ENCODE assay signal across 8 cellular contexts in the genomic region with DNA sequence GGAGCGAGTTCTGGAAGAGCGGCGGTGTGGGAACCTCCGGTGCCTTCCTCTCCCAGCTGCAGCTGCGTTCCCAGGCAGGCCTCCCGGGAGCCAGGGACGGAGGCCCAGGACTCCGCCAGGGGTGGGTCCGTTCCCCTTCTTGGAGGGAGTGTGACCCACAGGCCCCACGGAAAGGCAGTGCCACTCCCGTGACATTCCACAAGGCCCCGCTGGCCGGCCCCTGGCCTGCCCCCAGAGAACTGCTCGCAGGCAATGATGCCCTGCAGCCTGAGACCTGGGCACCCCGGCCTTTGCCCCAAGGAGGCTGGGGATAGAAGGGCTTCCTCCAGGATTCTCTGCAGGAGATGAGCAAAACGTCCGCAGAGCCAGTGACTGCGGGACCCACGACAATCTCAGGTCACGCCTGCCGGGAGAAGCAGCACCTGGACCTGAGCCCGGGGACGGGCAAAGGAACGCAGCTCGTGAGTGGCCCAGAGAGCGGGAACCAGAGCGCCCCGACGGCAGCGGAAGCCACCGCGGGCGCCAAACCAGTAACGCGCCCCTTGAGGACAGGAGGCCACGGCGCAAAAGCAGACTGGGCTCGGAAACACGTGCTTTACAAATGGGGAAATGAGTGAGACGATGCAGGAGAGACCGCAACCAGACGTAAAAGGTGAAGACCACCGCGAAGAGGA. TPM values are rescaled to one million over a fixed set of nuclear protein-coding genes. Genes with fewer than 3 reads are reported as not detected.
DNase-seq lines count a peak whose midpoint lies in the region; ATAC-seq and TF ChIP-seq lines count a peak whose summit lies in the region.

No MANE protein-coding gene starts in this region.

- H3K4me1 Mint-ChIP-seq in activated CD8-positive, alpha-beta memory T cell treated with anti-CD3 and anti-CD28 coated beads, Interleukin-2, amount 10 ng/mL, durations not matched to agents 7 days and 5 days: peaks cover 6% of the 10 kb centered on the region

- H3K9me3 Mint-ChIP-seq in activated CD8-positive, alpha-beta memory T cell treated with anti-CD3 and anti-CD28 coated beads, Interleukin-2, amount 10 ng/mL, durations not matched to agents 7 days and 5 days (ENCODE audit: low read depth): peaks cover 3% of the 10 kb centered on the region

- no peak for TF ChIP-seq CTCF in GM12865 (IDR thresholded peaks at IDR 0.05; ENCODE audit: insufficient read depth, low read depth, low read length, missing control alignments)

- ATAC-seq in activated CD8-positive, alpha-beta memory T cell treated with anti-CD3 and anti-CD28 coated beads, Interleukin-2, amount 10 ng/mL, durations not matched to agents 7 days and 5 days: peak; percentile 68
- no peak for ATAC-seq in HG02798 (IDR thresholded peaks at IDR 0.05; ENCODE audit: poor library complexity, unreplicated experiment)
- no peak for ATAC-seq in HG03565 (IDR thresholded peaks at IDR 0.05; ENCODE audit: unreplicated experiment)
- no peak for ATAC-seq in HG02588 (IDR thresholded peaks at IDR 0.05; ENCODE audit: unreplicated experiment)
- ATAC-seq in HG03460 (IDR thresholded peaks at IDR 0.05; ENCODE audit: unreplicated experiment): no peak

- no peak overlapping the region for H3K27ac Mint-ChIP-seq in activated CD8-positive, alpha-beta memory T cell treated with anti-CD3 and anti-CD28 coated beads, Interleukin-2, amount 10 ng/mL, durations not matched to agents 7 days and 5 days

- H3K36me3 Mint-ChIP-seq in activated CD8-positive, alpha-beta memory T cell treated with anti-CD3 and anti-CD28 coated beads, Interleukin-2, amount 10 ng/mL, durations not matched to agents 7 days and 5 days: no peaks in the 10 kb centered on the region

- H3K4me3 ChIP-seq in GM12865 (ENCODE audit: low read depth, low read length): no peak overlapping the region

- H3K27me3 Mint-ChIP-seq in activated CD8-positive, alpha-beta memory T cell treated with anti-CD3 and anti-CD28 coated beads, Interleukin-2, amount 10 ng/mL, durations not matched to agents 7 days and 5 days: peaks cover 20% of the 10 kb centered on the region

- CTCF ChIA-PET in activated CD8-positive, alpha-beta memory T cell treated with anti-CD3 and anti-CD28 coated beads, Interleukin-2, amount 10 ng/mL, durations not matched to agents 7 days and 5 days (lab: Charles Lee): interaction anchor here (4.0 kb wide), 1 partner anchor 13 kb away, joined by 23 read pairs; no protein-coding TSS in a partner anchor

- H3K4me3 Mint-ChIP-seq in activated CD8-positive, alpha-beta memory T cell treated with anti-CD3 and anti-CD28 coated beads, Interleukin-2, amount 10 ng/mL, durations not matched to agents 7 days and 5 days: peak overlapping the region; percentile 60

- DNase-seq in GM12865 (ENCODE audit: low read depth) (peak; percentile 11), hepatic stellate cell (ENCODE audit: low spot score) (peak; percentile 33)
- DNase-seq in activated CD8-positive, alpha-beta memory T cell treated with anti-CD3 and anti-CD28 coated beads, Interleukin-2, amount 10 ng/mL, durations not matched to agents 7 days and 5 days: peak; percentile 49
- peak; percentile 53 for DNase-seq in stimulated activated CD4-positive, alpha-beta T cell treated with anti-CD3 and anti-CD28 coated beads, Interleukin-1b, Interleukin-23, amount 100 ng/mL, for 48 hours

RNA-seq across cellular contexts. Expression of a gene that starts 9.3 kb away (rescaled TPM):
- total RNA-seq in activated CD8-positive, alpha-beta memory T cell treated with anti-CD3 and anti-CD28 coated beads, Interleukin-2, amount 10 ng/mL, durations not matched to agents 7 days and 5 days: not detected

RNA-seq across cellular contexts. Expression of a gene that starts 36.1 kb away (rescaled TPM):
- total RNA-seq in activated CD8-positive, alpha-beta memory T cell treated with anti-CD3 and anti-CD28 coated beads, Interleukin-2, amount 10 ng/mL, durations not matched to agents 7 days and 5 days: 1 to 10 TPM; 3.9 to 5.7 TPM
